ENCODE assay signal across 1 cellular context in the genomic region with DNA sequence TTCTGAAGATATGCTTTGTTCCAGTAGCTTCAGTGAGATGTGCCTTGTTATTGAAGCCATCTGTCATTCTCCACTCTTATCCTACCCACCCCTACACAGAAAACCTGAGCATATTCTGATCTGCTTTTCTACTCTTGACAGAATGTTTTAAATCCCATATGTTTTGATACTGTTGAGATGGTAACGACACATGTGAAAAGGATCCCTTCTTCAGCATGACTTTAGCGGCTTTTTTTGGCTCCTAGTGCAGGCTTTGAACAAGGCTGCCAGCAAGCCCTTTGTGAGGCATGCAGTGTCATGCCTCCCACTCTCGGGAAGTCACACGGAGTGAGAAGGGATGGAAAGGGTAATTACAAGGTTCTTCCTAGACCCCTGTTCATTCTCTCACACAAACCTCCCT.
TF ChIP-seq lines count a peak whose summit lies in the region.

No MANE protein-coding gene starts in this region.

TF ChIP-seq in HepG2, 621 proteins besides CTCF, POLR2A, EP300 and RAD21 (continued from another document):
- TF ChIP-seq ZBTB49 (CRISPR knock-in tag; IDR thresholded peaks at IDR 0.05; ENCODE audit: borderline replicate concordance): no peak
